ENCODE assay signal across 8 cellular contexts in the genomic region with DNA sequence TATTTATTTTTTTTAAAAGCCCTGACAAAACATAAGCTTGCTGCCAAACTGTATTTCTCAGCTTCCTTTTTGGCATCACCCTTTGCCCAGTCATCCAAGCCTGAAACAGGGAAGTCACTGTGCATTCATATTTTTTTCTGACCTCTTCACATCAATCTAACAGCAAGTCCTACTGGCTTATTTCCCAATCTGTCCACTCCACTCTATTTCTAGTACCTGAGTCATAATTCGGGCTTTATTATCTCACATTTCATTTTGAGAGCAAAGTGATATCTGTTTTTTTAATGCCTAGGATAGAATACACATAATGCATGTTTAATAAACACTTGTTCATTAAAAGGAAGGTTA. TPM values are rescaled to one million over a fixed set of nuclear protein-coding genes. Genes with fewer than 3 reads are reported as not detected.
DNase-seq lines count a peak whose midpoint lies in the region; ATAC-seq lines count a peak whose summit lies in the region.

No MANE protein-coding gene starts in this region.

- DNase-seq in DMS153 treated with DMSO at 0.1 percent for 48 hours (lab: John Stamatoyannopoulos, UW; ENCODE audit: unreplicated experiment) (peak; percentile 80), NCI-H226 (peak; percentile 87), cerebellum (ENCODE audit: low spot score) (peak; percentile 20), activated gamma-delta T cell treated with Interleukin-2 at 50 U/mL for 16 hours (no peak), cortex of kidney (lab: John Stamatoyannopoulos, UW) (no peak)

- H3K27ac ChIP-seq in muscle layer of duodenum (ENCODE audit: low read length): peak overlapping the region; percentile 32

- H3K4me3 ChIP-seq in muscle layer of duodenum (ENCODE audit: low read depth in 1 of 2, low read length in 2 of 2): no peak overlapping the region

- ATAC-seq in HG02642 (IDR thresholded peaks at IDR 0.05; ENCODE audit: poor library complexity, unreplicated experiment) (no peak), GM21786 (IDR thresholded peaks at IDR 0.05; ENCODE audit: unreplicated experiment) (no peak)

- H3K9me3 ChIP-seq in muscle layer of duodenum (ENCODE audit: control insufficient read depth in 1 of 2, low read length in 2 of 2): no peaks in the 10 kb centered on the region

- H3K4me1 ChIP-seq in muscle layer of duodenum (ENCODE audit: control insufficient read depth in 1 of 2, insufficient read depth in 2 of 2, low read length in 2 of 2): peaks cover 0 to 6% of the 10 kb centered on the region in 2 donors

- no peaks in the 10 kb centered on the region for H3K27me3 ChIP-seq in muscle layer of duodenum (ENCODE audit: low read depth, low read length)

- H3K36me3 ChIP-seq in muscle layer of duodenum (ENCODE audit: control insufficient read depth in 1 of 2, insufficient read depth in 2 of 2, low read length in 2 of 2): no peaks in the 10 kb centered on the region

RNA-seq across cellular contexts. Expression of gene HNMT, which starts 5.1 kb away (rescaled TPM):
- 23.3 TPM for total RNA-seq in cerebellum

Comparison
In these comparisons a context has a peak if more than half of its experiments do, and no peak if none do; other contexts are left out.
1. DNase-seq: peak in DMS153 treated with DMSO at 0.1 percent for 48 hours (single experiment), NCI-H226 (single experiment) and cerebellum (single experiment); none in activated gamma-delta T cell treated with Interleukin-2 at 50 U/mL for 16 hours (single experiment) and cortex of kidney (single experiment).